In genomic region chr11:16555956-16556355, GRCh38 we compare ENCODE assay signal across 29 cellular contexts.
"Had no signal": no experiment of that assay in that cellular context is flagged by ENCODE, and none has a peak within 500 bp of the region (broad histone marks: within the 10 kb centered on the region; RNA-seq: fewer than 3 reads in every experiment).

No MANE protein-coding gene starts in this region.

- DNase-seq: activated CD4-positive, alpha-beta memory T cell treated with anti-CD3 and anti-CD28 coated beads, Interleukin-2, amount 10 ng/mL, durations not matched to agents 7 days and 5 days; activated CD4-positive, alpha-beta T cell treated with anti-CD3 and anti-CD28 coated beads for 1 hour; activated CD4-positive, alpha-beta T cell treated with anti-CD3 and anti-CD28 coated beads for 4 hours; activated CD4-positive, alpha-beta T cell treated with anti-CD3 and anti-CD28 coated beads, Interleukin-2, amount 10 ng/mL, durations not matched to agents 7 days and 5 days; activated CD4-positive, alpha-beta T cell treated with anti-CD3 and anti-CD28 coated beads, Interleukin-2, amount 50 U/mL, for 4 hours; activated CD8-positive, alpha-beta memory T cell treated with anti-CD3 and anti-CD28 coated beads, Interleukin-2, amount 50 U/mL, for 48 hours; activated gamma-delta T cell treated with Interleukin-2 at 50 U/mL for 16 hours; activated naive CD4-positive, alpha-beta T cell treated with anti-CD3 and anti-CD28 coated beads, Interleukin-2, amount 50 U/mL, for 16 hours; activated naive CD4-positive, alpha-beta T cell treated with Interleukin-2 at 50 U/mL for 16 hours; activated T-cell treated with anti-CD3 and anti-CD28 coated beads for 4 hours; activated T-cell treated with anti-CD3 and anti-CD28 coated beads, Interleukin-2, amount 50 U/mL, for 24 hours; activated T-cell treated with anti-CD3 and anti-CD28 coated beads, Interleukin-2, amount 50 U/mL, for 72 hours; amniotic stem cell; anterior cingulate cortex; brain microvascular endothelial cell; caudate nucleus; cortex of kidney; dermis blood vessel endothelial cell; effector CD4-positive, alpha-beta T cell; effector memory CD8-positive, alpha-beta T cell; foreskin fibroblast; gastrocnemius medialis; glutamatergic neuron; heart left ventricle; T-helper 2 cell had no signal

- H3K36me3 ChIP-seq: brain microvascular endothelial cell, gastrocnemius medialis, heart left ventricle had no signal

- FAIRE-seq: astrocyte, bronchial epithelial cell, colon had no signal

- H3K27me3 ChIP-seq: brain microvascular endothelial cell, gastrocnemius medialis, heart left ventricle had no signal

- H3K9me3 ChIP-seq: gastrocnemius medialis, heart left ventricle had no signal

- H3K4me3 ChIP-seq: gastrocnemius medialis, heart left ventricle had no signal

- H3K27ac ChIP-seq: brain microvascular endothelial cell, gastrocnemius medialis, heart left ventricle, VCaP had no signal
